In the genomic region with DNA sequence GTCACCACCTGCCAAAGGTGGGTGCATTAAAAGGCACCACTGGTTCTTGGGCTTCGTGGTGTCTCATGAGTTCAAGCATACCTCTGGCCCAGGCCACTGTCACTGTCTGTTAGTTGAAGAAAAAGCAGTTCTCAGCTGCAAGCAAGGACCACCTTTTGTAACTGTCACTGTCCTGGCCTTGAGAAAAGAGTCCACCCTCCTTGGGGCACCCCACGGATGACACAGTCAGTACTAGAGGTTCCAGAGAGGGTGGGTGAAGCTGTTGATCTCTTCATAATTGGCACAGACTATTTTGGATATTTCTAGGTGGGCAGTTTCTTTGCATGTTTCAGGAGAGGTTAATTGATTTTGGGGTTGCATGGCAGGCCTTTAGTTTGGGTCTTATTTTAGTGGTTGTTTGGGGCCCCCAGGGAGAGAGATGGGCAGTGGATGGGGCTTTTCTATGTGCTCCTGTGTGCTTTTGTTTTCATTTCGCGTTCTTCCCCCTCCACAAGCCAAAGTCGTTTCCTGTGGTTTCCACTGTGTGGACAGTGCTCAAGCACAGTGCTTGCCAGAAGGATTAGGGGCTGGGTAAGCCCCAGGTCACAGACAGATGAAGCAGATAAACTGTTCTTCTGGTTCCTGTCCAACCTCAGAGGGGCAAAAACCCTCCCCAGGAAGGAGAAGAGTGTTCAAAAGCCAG, we compare ENCODE assay signal across 8 cellular contexts.
DNase-seq lines count a peak whose midpoint lies in the region; ATAC-seq and TF ChIP-seq lines count a peak whose summit lies in the region.

No MANE protein-coding gene starts in this region.

- H3K27ac Mint-ChIP-seq in activated naive CD8-positive, alpha-beta T cell = peak overlapping the region; percentile 78
- H3K27ac Mint-ChIP-seq in WTC11 (no peak overlapping the region), endothelial cell (ENCODE audit: unreplicated experiment) (no peak overlapping the region)

- H3K27me3 Mint-ChIP-seq in activated naive CD8-positive, alpha-beta T cell = no peaks in the 10 kb centered on the region
- no peaks in the 10 kb centered on the region; the same call in 1 of the 2 replicates for H3K27me3 Mint-ChIP-seq in WTC11 (ENCODE audit: low read depth)
- no peaks in the 10 kb centered on the region for H3K27me3 Mint-ChIP-seq in endothelial cell (ENCODE audit: unreplicated experiment)

- TF ChIP-seq CTCF in WTC11 (IDR thresholded peaks at IDR 0.05) (no peak), endothelial cell (IDR thresholded peaks at IDR 0.05; ENCODE audit: unreplicated experiment) (no peak)

- peaks cover 5% of the 10 kb centered on the region for H3K36me3 Mint-ChIP-seq in activated naive CD8-positive, alpha-beta T cell
- H3K36me3 Mint-ChIP-seq in WTC11 (peaks cover 12% of the 10 kb centered on the region), endothelial cell (ENCODE audit: low read depth, unreplicated experiment) (no peaks in the 10 kb centered on the region)

- DNase-seq in SHP77 (lab: John Stamatoyannopoulos, UW) = no peak
- DNase-seq in WTC11 (ENCODE audit: low spot score) = no peak
- no peak for DNase-seq in NCI-H1930 (lab: John Stamatoyannopoulos, UW)
- no peak for DNase-seq in endothelial cell (ENCODE audit: low spot score)

- POLR2A ChIA-PET in WTC11 (lab: Charles Lee) = no interaction called here

- H3K9me3 Mint-ChIP-seq in activated naive CD8-positive, alpha-beta T cell (ENCODE audit: low read depth) = no peaks in the 10 kb centered on the region
- H3K9me3 Mint-ChIP-seq in WTC11 (peaks cover 20% of the 10 kb centered on the region), endothelial cell (ENCODE audit: unreplicated experiment) (no peaks in the 10 kb centered on the region)

- H3K4me1 Mint-ChIP-seq in activated naive CD8-positive, alpha-beta T cell (ENCODE audit: low read depth) = peaks cover 30% of the 10 kb centered on the region
- H3K4me1 Mint-ChIP-seq in WTC11 = peaks cover 2% of the 10 kb centered on the region; the same call in 1 of the 2 replicates
- no peaks in the 10 kb centered on the region for H3K4me1 Mint-ChIP-seq in endothelial cell (ENCODE audit: unreplicated experiment)

- ATAC-seq in GM21360 (IDR thresholded peaks at IDR 0.05; ENCODE audit: unreplicated experiment) (peak; percentile 94), HG03469 (IDR thresholded peaks at IDR 0.05; ENCODE audit: unreplicated experiment) (peak; percentile 91), WTC11 (no peak)

- H3K4me3 ChIP-seq in GM08714 (ENCODE audit: low read length) = peak overlapping the region; percentile 2; the same call in 1 of the 2 replicates

- CTCF ChIA-PET in WTC11 (lab: Charles Lee) = no interaction called here

- H3K4me3 Mint-ChIP-seq in activated naive CD8-positive, alpha-beta T cell = peak overlapping the region; percentile 36
- H3K4me3 Mint-ChIP-seq in WTC11 (no peak overlapping the region), endothelial cell (ENCODE audit: unreplicated experiment) (no peak overlapping the region)

TF ChIP-seq in WTC11, 78 proteins besides CTCF, POLR2A, EP300 and RAD21:
- TF ChIP-seq HMGA2 (CRISPR knock-in tag; IDR thresholded peaks at IDR 0.05) = no peak
- TF ChIP-seq, protein P1, sequence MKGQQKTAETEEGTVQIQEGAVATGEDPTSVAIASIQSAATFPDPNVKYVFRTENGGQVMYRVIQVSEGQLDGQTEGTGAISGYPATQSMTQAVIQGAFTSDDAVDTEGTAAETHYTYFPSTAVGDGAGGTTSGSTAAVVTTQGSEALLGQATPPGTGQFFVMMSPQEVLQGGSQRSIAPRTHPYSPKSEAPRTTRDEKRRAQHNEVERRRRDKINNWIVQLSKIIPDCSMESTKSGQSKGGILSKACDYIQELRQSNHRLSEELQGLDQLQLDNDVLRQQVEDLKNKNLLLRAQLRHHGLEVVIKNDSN (CRISPR knock-in tag; IDR thresholded peaks at IDR 0.05) = no peak
- TF ChIP-seq ESRRA (CRISPR knock-in tag; IDR thresholded peaks at IDR 0.05; ENCODE audit: borderline replicate concordance) = no peak
- TF ChIP-seq, protein P2, sequence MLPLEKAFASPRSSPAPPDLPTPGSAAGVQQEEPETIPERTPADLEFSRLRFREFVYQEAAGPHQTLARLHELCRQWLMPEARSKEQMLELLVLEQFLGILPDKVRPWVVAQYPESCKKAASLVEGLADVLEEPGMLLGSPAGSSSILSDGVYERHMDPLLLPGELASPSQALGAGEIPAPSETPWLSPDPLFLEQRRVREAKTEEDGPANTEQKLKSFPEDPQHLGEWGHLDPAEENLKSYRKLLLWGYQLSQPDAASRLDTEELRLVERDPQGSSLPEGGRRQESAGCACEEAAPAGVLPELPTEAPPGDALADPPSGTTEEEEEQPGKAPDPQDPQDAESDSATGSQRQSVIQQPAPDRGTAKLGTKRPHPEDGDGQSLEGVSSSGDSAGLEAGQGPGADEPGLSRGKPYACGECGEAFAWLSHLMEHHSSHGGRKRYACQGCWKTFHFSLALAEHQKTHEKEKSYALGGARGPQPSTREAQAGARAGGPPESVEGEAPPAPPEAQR (CRISPR knock-in tag; IDR thresholded peaks at IDR 0.05) = no peak
- no peak for TF ChIP-seq TEAD4 (CRISPR knock-in tag; IDR thresholded peaks at IDR 0.05)
- no peak for TF ChIP-seq JAZF1 (CRISPR knock-in tag; IDR thresholded peaks at IDR 0.05)
- no peak for TF ChIP-seq ETV6 (CRISPR knock-in tag; IDR thresholded peaks at IDR 0.05)
- no peak for TF ChIP-seq KAT7 (CRISPR knock-in tag; IDR thresholded peaks at IDR 0.05; ENCODE audit: borderline replicate concordance)
- TF ChIP-seq, protein P3, sequence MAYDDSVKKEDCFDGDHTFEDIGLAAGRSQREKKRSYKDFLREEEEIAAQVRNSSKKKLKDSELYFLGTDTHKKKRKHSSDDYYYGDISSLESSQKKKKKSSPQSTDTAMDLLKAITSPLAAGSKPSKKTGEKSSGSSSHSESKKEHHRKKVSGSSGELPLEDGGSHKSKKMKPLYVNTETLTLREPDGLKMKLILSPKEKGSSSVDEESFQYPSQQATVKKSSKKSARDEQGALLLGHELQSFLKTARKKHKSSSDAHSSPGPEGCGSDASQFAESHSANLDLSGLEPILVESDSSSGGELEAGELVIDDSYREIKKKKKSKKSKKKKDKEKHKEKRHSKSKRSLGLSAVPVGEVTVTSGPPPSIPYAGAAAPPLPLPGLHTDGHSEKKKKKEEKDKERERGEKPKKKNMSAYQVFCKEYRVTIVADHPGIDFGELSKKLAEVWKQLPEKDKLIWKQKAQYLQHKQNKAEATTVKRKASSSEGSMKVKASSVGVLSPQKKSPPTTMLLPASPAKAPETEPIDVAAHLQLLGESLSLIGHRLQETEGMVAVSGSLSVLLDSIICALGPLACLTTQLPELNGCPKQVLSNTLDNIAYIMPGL (CRISPR knock-in tag; IDR thresholded peaks at IDR 0.05) = no peak
- TF ChIP-seq MXD4 (CRISPR knock-in tag; IDR thresholded peaks at IDR 0.05; ENCODE audit: borderline replicate concordance) = no peak
- TF ChIP-seq ZNF138 (CRISPR knock-in tag; conservative IDR thresholded peaks at IDR 0.05) = no peak
